In the genomic region with DNA sequence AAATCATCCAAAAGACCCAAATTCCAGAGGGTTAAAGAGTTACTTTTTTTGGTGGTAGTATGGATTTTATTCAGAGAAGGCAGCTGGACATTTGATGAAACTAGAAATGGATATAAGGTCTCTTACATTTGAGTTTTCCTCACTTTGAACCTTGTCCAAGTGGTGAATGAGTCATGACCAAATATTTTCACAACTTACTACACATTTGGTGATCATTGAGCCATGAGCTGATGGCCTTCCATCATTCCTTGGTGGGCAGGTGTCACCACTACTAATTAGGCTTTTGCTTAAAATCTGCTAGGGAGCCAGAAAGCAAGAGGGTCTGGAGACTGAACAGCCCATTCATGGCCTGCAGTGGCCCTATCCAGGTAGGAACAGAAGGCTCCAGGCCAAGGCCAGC, we compare ENCODE assay signal across 17 cellular contexts.
A peak's percentile ranks its signal among the peaks of the same experiment; 100 is the strongest.
DNase-seq lines count a peak whose midpoint lies in the region; FAIRE-seq and TF ChIP-seq lines count a peak whose summit lies in the region.
"Had no signal": no experiment of that assay in that cellular context is flagged by ENCODE, and none has a peak within 500 bp of the region (broad histone marks: within the 10 kb centered on the region; RNA-seq: fewer than 3 reads in every experiment).

No MANE protein-coding gene starts in this region.

- peak; percentile 20 for FAIRE-seq in H54 (lab: Jason Lieb, UNC)

- intact Hi-C loops in activated T-helper 1 cell treated with anti-CD3 and anti-CD28 coated beads, Interleukin-12 subunit alpha, Interleukin-12 subunit beta, Interleukin-2, Interleukin-4 antibody, amounts not matched to agents 30 ng/mL and 10 ng/mL and 1 ng/mL, durations not matched to agents 14 hours and 24 hours and 36 hours (cut with micrococcal nuclease): no loop called here
- intact Hi-C loops in dorsolateral prefrontal cortex (cut with DNase I): no loop called here

- no peak overlapping the region for H3K4me3 ChIP-seq in foreskin fibroblast (ENCODE audit: low read depth in 1 of 2, low read length in 2 of 2)
- no peak overlapping the region for H3K4me3 ChIP-seq in dorsolateral prefrontal cortex
- H3K4me3 ChIP-seq: right atrium auricular region, testis had no signal

- TF ChIP-seq CTCF in foreskin fibroblast (IDR thresholded peaks at IDR 0.05; ENCODE audit: low read depth, low read length) (no peak), dorsolateral prefrontal cortex (IDR thresholded peaks at IDR 0.05 in 54 of 56, conservative IDR thresholded peaks at IDR 0.05 in 2 of 56; ENCODE audit: low read depth in 1 of 56, partially characterized antibody in 56 of 56) (no peak)

- no peaks in the 10 kb centered on the region for H3K27me3 Mint-ChIP-seq in activated T-helper 1 cell treated with anti-CD3 and anti-CD28 coated beads, Interleukin-12 subunit alpha, Interleukin-12 subunit beta, Interleukin-2, Interleukin-4 antibody, amounts not matched to agents 30 ng/mL and 10 ng/mL and 1 ng/mL, durations not matched to agents 14 hours and 24 hours and 36 hours (ENCODE audit: insufficient read depth)

- TF ChIP-seq POLR2A in H54 (IDR thresholded peaks at IDR 0.05; ENCODE audit: low read depth, low read length): no peak

- H3K27ac Mint-ChIP-seq in activated T-helper 1 cell treated with anti-CD3 and anti-CD28 coated beads, Interleukin-12 subunit alpha, Interleukin-12 subunit beta, Interleukin-2, Interleukin-4 antibody, amounts not matched to agents 30 ng/mL and 10 ng/mL and 1 ng/mL, durations not matched to agents 14 hours and 24 hours and 36 hours: no peak overlapping the region
- H3K27ac Mint-ChIP-seq: nephron progenitor cell had no signal

- H3K4me3 Mint-ChIP-seq in activated T-helper 1 cell treated with anti-CD3 and anti-CD28 coated beads, Interleukin-12 subunit alpha, Interleukin-12 subunit beta, Interleukin-2, Interleukin-4 antibody, amounts not matched to agents 30 ng/mL and 10 ng/mL and 1 ng/mL, durations not matched to agents 14 hours and 24 hours and 36 hours: no peak overlapping the region
- H3K4me3 Mint-ChIP-seq: nephron progenitor cell had no signal

- no peaks in the 10 kb centered on the region for H3K4me1 Mint-ChIP-seq in activated T-helper 1 cell treated with anti-CD3 and anti-CD28 coated beads, Interleukin-12 subunit alpha, Interleukin-12 subunit beta, Interleukin-2, Interleukin-4 antibody, amounts not matched to agents 30 ng/mL and 10 ng/mL and 1 ng/mL, durations not matched to agents 14 hours and 24 hours and 36 hours (ENCODE audit: low read depth)

- in situ Hi-C loops in ACHN (cut with HindIII; ENCODE audit: low pct_ligation_motif_present, low pct_unique_long_range_greater_than_20kb, low sequenced_read_pairs): no loop called here

- no peak overlapping the region for H3K27ac ChIP-seq in dorsolateral prefrontal cortex
- H3K27ac ChIP-seq: right atrium auricular region, testis had no signal

- peak; percentile 46 for DNase-seq in ACHN
- DNase-seq in H54 (ENCODE audit: insufficient read length, low spot score): no peak
- peak; percentile 28 for DNase-seq in amniotic epithelial cell (ENCODE audit: low read depth)
- DNase-seq in foreskin fibroblast: peak; percentile 26 to 68
- DNase-seq in NCI-H1105 (lab: John Stamatoyannopoulos, UW): no peak
- no peak for DNase-seq in activated T-helper 1 cell treated with anti-CD3 and anti-CD28 coated beads, Interleukin-12 subunit alpha, Interleukin-12 subunit beta, Interleukin-2, Interleukin-4 antibody, amounts not matched to agents 30 ng/mL and 10 ng/mL and 1 ng/mL, durations not matched to agents 14 hours and 24 hours and 36 hours (ENCODE audit: low spot score)
- no peak for DNase-seq in dorsolateral prefrontal cortex
- no peak for DNase-seq in NCI-H2171 treated with DMSO at 0.1 percent for 48 hours (lab: John Stamatoyannopoulos, UW)
- DNase-seq: activated effector memory CD4-positive, alpha-beta T cell treated with anti-CD3 and anti-CD28 coated beads, Interleukin-2, amount 50 U/mL, for 16 hours; aorta; Caco-2; foreskin melanocyte; NCI-H2171; nephron progenitor cell; stimulated activated CD4-positive, alpha-beta T cell treated with anti-CD3 and anti-CD28 coated beads, Interleukin-1b, Interleukin-23, amount 100 ng/mL, for 48 hours; testis had no signal

- no peaks in the 10 kb centered on the region for H3K36me3 Mint-ChIP-seq in activated T-helper 1 cell treated with anti-CD3 and anti-CD28 coated beads, Interleukin-12 subunit alpha, Interleukin-12 subunit beta, Interleukin-2, Interleukin-4 antibody, amounts not matched to agents 30 ng/mL and 10 ng/mL and 1 ng/mL, durations not matched to agents 14 hours and 24 hours and 36 hours (ENCODE audit: low read depth)

- H3K27me3 ChIP-seq in dorsolateral prefrontal cortex: peaks cover 0 to 11% (median 0%) of the 10 kb centered on the region in 45 donors
- H3K27me3 ChIP-seq: right atrium auricular region, testis had no signal

- H3K9me3 Mint-ChIP-seq in activated T-helper 1 cell treated with anti-CD3 and anti-CD28 coated beads, Interleukin-12 subunit alpha, Interleukin-12 subunit beta, Interleukin-2, Interleukin-4 antibody, amounts not matched to agents 30 ng/mL and 10 ng/mL and 1 ng/mL, durations not matched to agents 14 hours and 24 hours and 36 hours: no peaks in the 10 kb centered on the region
- H3K9me3 Mint-ChIP-seq: nephron progenitor cell had no signal

Comparison
In these comparisons a context has a peak if more than half of its experiments do, and no peak if none do; other contexts are left out.
1. DNase-seq: peak in ACHN (single experiment), amniotic epithelial cell (single experiment) and foreskin fibroblast (2 of 2); none in H54 (single experiment), NCI-H1105 (single experiment), activated T-helper 1 cell treated with anti-CD3 and anti-CD28 coated beads, Interleukin-12 subunit alpha, Interleukin-12 subunit beta, Interleukin-2, Interleukin-4 antibody, amounts not matched to agents 30 ng/mL and 10 ng/mL and 1 ng/mL, durations not matched to agents 14 hours and 24 hours and 36 hours (single experiment), dorsolateral prefrontal cortex (0 of 10) and NCI-H2171 treated with DMSO at 0.1 percent for 48 hours (single experiment).